5 cellular contexts compared by ENCODE assay signal in genomic region chr15:99409560-99409959, GRCh38.
"Had no signal": no experiment of that assay in that cellular context is flagged by ENCODE, and none has a peak within 500 bp of the region (broad histone marks: within the 10 kb centered on the region; RNA-seq: fewer than 3 reads in every experiment).

No MANE protein-coding gene starts in this region.

- DNase-seq: activated CD4-positive, alpha-beta T cell treated with anti-CD3 and anti-CD28 coated beads for 48 hours; activated T-cell treated with anti-CD3 and anti-CD28 coated beads for 4 hours; stimulated activated CD4-positive, alpha-beta T cell treated with anti-CD3 and anti-CD28 coated beads, Interleukin-2, amount 100 ng/mL, for 48 hours; stimulated activated naive CD8-positive, alpha-beta T cell treated with anti-CD3 and anti-CD28 coated beads, Interleukin-15, Interleukin-2, amounts not matched to agents 100 U/mL and 50 U/mL, for 24 hours had no signal

- H3K36me3 ChIP-seq: prostate gland had no signal

- H3K4me1 ChIP-seq: prostate gland had no signal

- H3K4me3 ChIP-seq: prostate gland had no signal

- H3K9me3 ChIP-seq: prostate gland had no signal
